27 cellular contexts compared by ENCODE assay signal in the genomic region with DNA sequence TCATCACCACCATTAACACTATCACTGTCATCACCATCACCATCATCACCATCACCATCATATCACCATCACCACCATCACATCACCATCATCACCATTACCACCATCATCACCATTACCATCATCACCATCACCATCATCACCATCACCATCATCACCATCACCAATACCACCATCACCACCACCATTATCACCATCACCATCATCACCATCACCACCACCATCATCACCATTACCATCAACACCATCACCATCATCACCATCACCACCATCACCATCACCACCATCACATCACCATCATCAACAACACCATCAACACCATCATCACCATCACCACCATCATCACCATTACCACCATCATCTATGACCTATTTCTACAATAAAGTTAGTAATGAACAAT.
"Had no signal": no experiment of that assay in that cellular context is flagged by ENCODE, and none has a peak within 500 bp of the region (broad histone marks: within the 10 kb centered on the region; RNA-seq: fewer than 3 reads in every experiment).

No MANE protein-coding gene starts in this region.

- DNase-seq: dorsolateral prefrontal cortex; effector CD4-positive, alpha-beta T cell; foreskin fibroblast; gastrocnemius medialis; heart left ventricle; kidney; natural killer cell; nucleus accumbens; sigmoid colon; stimulated activated CD4-positive, alpha-beta T cell treated with anti-CD3 and anti-CD28 coated beads, Interleukin-2, amount 100 ng/mL, for 24 hours; stimulated activated CD4-positive, alpha-beta T cell treated with anti-CD3 and anti-CD28 coated beads, Interleukin-4, amount 100 ng/mL, for 4 hours; stimulated activated naive CD8-positive, alpha-beta T cell treated with anti-CD3 and anti-CD28 coated beads, Interleukin-15, Interleukin-2, amounts not matched to agents 100 U/mL and 50 U/mL, for 24 hours; upper lobe of left lung; uterus had no signal

- H3K79me2 ChIP-seq: hepatocyte had no signal

- H3K36me3 ChIP-seq: gastrocnemius medialis, heart left ventricle, neural progenitor cell, prostate gland, right atrium auricular region, sigmoid colon, thoracic aorta, tibial nerve, upper lobe of left lung, uterus had no signal

- H3K27me3 ChIP-seq: dorsolateral prefrontal cortex, gastrocnemius medialis, heart left ventricle, hepatocyte, neural progenitor cell, right atrium auricular region, sigmoid colon, tibial nerve, upper lobe of left lung, uterus had no signal

- ATAC-seq: esophagus mucosa; gastrocnemius medialis; heart left ventricle; left lobe of liver; natural killer cell; stimulated activated memory B cell treated with anti-CD40 and anti-IgM and Interleukin-4, amounts not matched to agents 10 μg/mL and 1 μg/mL and 100 μg/mL, for 72 hours; stimulated activated naive CD8-positive, alpha-beta T cell treated with anti-CD3 and anti-CD28 coated beads, Interleukin-15, Interleukin-2, amounts not matched to agents 100 U/mL and 50 U/mL, for 24 hours had no signal

- H3K4me1 ChIP-seq: neural progenitor cell, prostate gland, right atrium auricular region, tibial nerve, uterus had no signal

- FAIRE-seq: colon, kidney had no signal

- H3K36me3 Mint-ChIP-seq: natural killer cell; neural progenitor cell; stimulated activated memory B cell treated with anti-CD40 and anti-IgM and Interleukin-4, amounts not matched to agents 10 μg/mL and 1 μg/mL and 100 μg/mL, for 72 hours had no signal

- H3K27ac ChIP-seq: dorsolateral prefrontal cortex, epithelial cell of prostate, gastrocnemius medialis, heart left ventricle, hepatocyte, neural progenitor cell, prostate gland, right atrium auricular region, sigmoid colon, thoracic aorta, tibial nerve, upper lobe of left lung, uterus had no signal

- H2AFZ ChIP-seq: hepatocyte, neural progenitor cell had no signal

- H3K9me3 ChIP-seq: gastrocnemius medialis, heart left ventricle, prostate gland, right atrium auricular region, sigmoid colon, thoracic aorta, tibial nerve, upper lobe of left lung, uterus had no signal

- H3K4me1 Mint-ChIP-seq: natural killer cell, neural progenitor cell had no signal

- H3K4me3 Mint-ChIP-seq: memory B cell; natural killer cell; neural progenitor cell; stimulated activated memory B cell treated with anti-CD40 and anti-IgM and Interleukin-4, amounts not matched to agents 10 μg/mL and 1 μg/mL and 100 μg/mL, for 72 hours had no signal

- H3K27me3 Mint-ChIP-seq: memory B cell; stimulated activated memory B cell treated with anti-CD40 and anti-IgM and Interleukin-4, amounts not matched to agents 10 μg/mL and 1 μg/mL and 100 μg/mL, for 72 hours had no signal

- H3K9ac ChIP-seq: neural progenitor cell had no signal

- H3K4me3 ChIP-seq: dorsolateral prefrontal cortex, gastrocnemius medialis, heart left ventricle, hepatocyte, lung, neural progenitor cell, prostate gland, right atrium auricular region, sigmoid colon, thoracic aorta, tibial nerve, upper lobe of left lung, uterus had no signal

- H3K4me2 ChIP-seq: hepatocyte, neural progenitor cell had no signal

- H3K27ac Mint-ChIP-seq: memory B cell; natural killer cell; neural progenitor cell; stimulated activated memory B cell treated with anti-CD40 and anti-IgM and Interleukin-4, amounts not matched to agents 10 μg/mL and 1 μg/mL and 100 μg/mL, for 72 hours had no signal
